10 cellular contexts compared by ENCODE assay signal in genomic region chr17:70071620-70072019, GRCh38. TPM values are rescaled to one million over a fixed set of nuclear protein-coding genes. Genes with fewer than 3 reads are reported as not detected.
"Had no signal": no experiment of that assay in that cellular context is flagged by ENCODE, and none has a peak within 500 bp of the region (broad histone marks: within the 10 kb centered on the region; RNA-seq: fewer than 3 reads in every experiment).

No MANE protein-coding gene starts in this region.

- H3K36me3 ChIP-seq: HAP-1 had no signal

- ATAC-seq: HCT116 had no signal

- H3K9ac ChIP-seq: GM23248, KMS-11 had no signal

- H2AFZ ChIP-seq: GM23248 had no signal

- FAIRE-seq: HTR-8/SVneo had no signal

- DNase-seq: GM23248, GOT3, H7, KBM-7 had no signal

- H3K27ac ChIP-seq: GM23248, KMS-11 had no signal

- H3K4me3 ChIP-seq: GM23248, HAP-1 had no signal

- H3K4me1 ChIP-seq: HAP-1 had no signal

- H3K4me2 ChIP-seq: KMS-11 had no signal

- H3K9me3 ChIP-seq: HAP-1 had no signal

RNA-seq across cellular contexts. Expression of gene KCNJ16, which starts 3.4 kb away (rescaled TPM):
- total RNA-seq: GM23248, H4, HT-29 had no signal
- polyA plus RNA-seq: GM23248 had no signal
